2 cellular contexts compared by ENCODE assay signal in genomic region chr9:16628421-16628820, GRCh38.
TF ChIP-seq lines count a peak whose summit lies in the region.

No MANE protein-coding gene starts in this region.

TF ChIP-seq in SK-N-SH, 30 proteins besides CTCF, POLR2A, EP300 and RAD21 (continued from another document):
- TF ChIP-seq REST (IDR thresholded peaks at IDR 0.05; ENCODE audit: low read depth, low read length): no peak

TF ChIP-seq in SK-N-SH treated with all-trans-retinoic acid at 6 μM for 48 hours, 23 proteins besides CTCF, POLR2A, EP300 and RAD21 (continued from another document):
- TF ChIP-seq TSHZ2 (CRISPR knock-in tag; IDR thresholded peaks at IDR 0.05): no peak
- TF ChIP-seq ZFP30 (CRISPR knock-in tag; IDR thresholded peaks at IDR 0.05): no peak
- no peak for TF ChIP-seq TCF4 (CRISPR knock-in tag; IDR thresholded peaks at IDR 0.05; ENCODE audit: borderline replicate concordance)
- no peak for TF ChIP-seq ISL1 (CRISPR knock-in tag; IDR thresholded peaks at IDR 0.05)
- no peak for TF ChIP-seq SNAI2 (CRISPR knock-in tag; IDR thresholded peaks at IDR 0.05)
- no peak for TF ChIP-seq CSDC2 (CRISPR knock-in tag; IDR thresholded peaks at IDR 0.05)
- no peak for TF ChIP-seq ESRRG (CRISPR knock-in tag; IDR thresholded peaks at IDR 0.05)
- no peak for TF ChIP-seq PATZ1 (CRISPR knock-in tag; IDR thresholded peaks at IDR 0.05; ENCODE audit: borderline replicate concordance)
- TF ChIP-seq CSRNP3 (CRISPR knock-in tag; IDR thresholded peaks at IDR 0.05): no peak
- no peak for TF ChIP-seq BACH2 (CRISPR knock-in tag; IDR thresholded peaks at IDR 0.05; ENCODE audit: borderline replicate concordance)
- no peak for TF ChIP-seq CREB5 (CRISPR knock-in tag; IDR thresholded peaks at IDR 0.05; ENCODE audit: low read depth)
- no peak for TF ChIP-seq ZNF8 (CRISPR knock-in tag; IDR thresholded peaks at IDR 0.05)
